In genomic region chr1:25875856-25876692, GRCh38 we compare ENCODE assay signal across 8 cellular contexts. TPM values are rescaled to one million over a fixed set of nuclear protein-coding genes. Genes with fewer than 3 reads are reported as not detected.
A peak's percentile ranks its signal among the peaks of the same experiment; 100 is the strongest.
DNase-seq lines count a peak whose midpoint lies in the region; ATAC-seq and TF ChIP-seq lines count a peak whose summit lies in the region.

No MANE protein-coding gene starts in this region.

- 20 to 71% methylated on average over 2 to 4 of the region's 32 CpGs for WGBS in gastroesophageal sphincter (ENCODE audit: low coverage in 1 of 2), 2 donors
- 31 to 48% (median 32%) methylated on average over 26 to 32 of the region's 32 CpGs for WGBS in psoas muscle, 3 donors

- H3K27ac Mint-ChIP-seq in activated T-cell treated with anti-CD3 and anti-CD28 coated beads, Interleukin-2, amount 50 U/mL, for 72 hours = no peak overlapping the region

- TF ChIP-seq POLR2A in gastroesophageal sphincter (IDR thresholded peaks at IDR 0.05) = no peak

- peak overlapping the region; percentile 83 to 93 for H3K4me3 Mint-ChIP-seq in activated T-cell treated with anti-CD3 and anti-CD28 coated beads, Interleukin-2, amount 50 U/mL, for 72 hours

- H3K36me3 Mint-ChIP-seq in activated T-cell treated with anti-CD3 and anti-CD28 coated beads, Interleukin-2, amount 50 U/mL, for 72 hours (ENCODE audit: insufficient read depth in 2 of 2) = no peaks in the 10 kb centered on the region

- H3K27me3 ChIP-seq in WERI-Rb-1 (ENCODE audit: insufficient read depth, low read depth, severe bottlenecking) = no peaks in the 10 kb centered on the region
- H3K27me3 ChIP-seq in gastroesophageal sphincter = no peaks in the 10 kb centered on the region
- no peaks in the 10 kb centered on the region for H3K27me3 ChIP-seq in psoas muscle (ENCODE audit: insufficient read depth in 3 of 3, low read length in 2 of 3)

- H3K36me3 ChIP-seq in WERI-Rb-1 = no peaks in the 10 kb centered on the region
- H3K36me3 ChIP-seq in gastroesophageal sphincter = no peaks in the 10 kb centered on the region
- H3K36me3 ChIP-seq in psoas muscle (ENCODE audit: insufficient read depth in 1 of 2, low read depth in 1 of 2) = no peaks in the 10 kb centered on the region

- no peak for DNase-seq in activated T-cell treated with anti-CD3 and anti-CD28 coated beads, Interleukin-2, amount 50 U/mL, for 72 hours
- DNase-seq in activated T-cell treated with anti-CD3 and anti-CD28 coated beads, Interleukin-2, amount 50 U/mL, for 48 hours = no peak
- DNase-seq in WERI-Rb-1 (no peak), psoas muscle (no peak), inferior parietal cortex (ENCODE audit: extremely low spot score) (no peak), NCI-H69 (lab: John Stamatoyannopoulos, UW) (no peak)

- TF ChIP-seq EP300 in gastroesophageal sphincter (IDR thresholded peaks at IDR 0.05) = no peak

- peaks cover 24% of the 10 kb centered on the region for H3K4me1 Mint-ChIP-seq in activated T-cell treated with anti-CD3 and anti-CD28 coated beads, Interleukin-2, amount 50 U/mL, for 72 hours (ENCODE audit: low read depth)

- H3K27me3 Mint-ChIP-seq in activated T-cell treated with anti-CD3 and anti-CD28 coated beads, Interleukin-2, amount 50 U/mL, for 72 hours (ENCODE audit: low read depth) = peaks cover 10% of the 10 kb centered on the region

- H3K4me3 ChIP-seq in WERI-Rb-1 (ENCODE audit: low read depth, low read length) (peak overlapping the region; percentile 56), gastroesophageal sphincter (peak overlapping the region; percentile 44 to 70), psoas muscle (peak overlapping the region; percentile 78)

- intact Hi-C loops in psoas muscle (cut with DNase I) = no loop called here

- H3K27ac ChIP-seq in WERI-Rb-1 (peak overlapping the region; percentile 61), gastroesophageal sphincter (peak overlapping the region in 3 of 4 donors; percentile 74 to 89 (median 86)), psoas muscle (peak overlapping the region; percentile 67)

- TF ChIP-seq CTCF in WERI-Rb-1 (IDR thresholded peaks at IDR 0.05; ENCODE audit: low read depth, low read length) (no peak), gastroesophageal sphincter (IDR thresholded peaks at IDR 0.05) (no peak), psoas muscle (IDR thresholded peaks at IDR 0.05) (no peak)

- peaks cover 0 to 54% (median 12%) of the 10 kb centered on the region in 3 donors for H3K4me1 ChIP-seq in gastroesophageal sphincter
- H3K4me1 ChIP-seq in psoas muscle = peaks cover 17% of the 10 kb centered on the region

- no peaks in the 10 kb centered on the region for H3K9me3 ChIP-seq in WERI-Rb-1 (ENCODE audit: severe bottlenecking)
- H3K9me3 ChIP-seq in gastroesophageal sphincter = no peaks in the 10 kb centered on the region
- H3K9me3 ChIP-seq in psoas muscle = no peaks in the 10 kb centered on the region

- ATAC-seq in activated T-cell treated with anti-CD3 and anti-CD28 coated beads, Interleukin-2, amount 50 U/mL, for 72 hours (replicated peaks in 1 of 2) = peak; percentile 52 to 58
- ATAC-seq in gastroesophageal sphincter (peak; percentile 59), psoas muscle (peak; percentile 20 to 62 (median 54)), GM18520 (IDR thresholded peaks at IDR 0.05; ENCODE audit: unreplicated experiment) (no peak)

- no peaks in the 10 kb centered on the region for H3K9me3 Mint-ChIP-seq in activated T-cell treated with anti-CD3 and anti-CD28 coated beads, Interleukin-2, amount 50 U/mL, for 72 hours

RNA-seq across cellular contexts. Expression of gene PAQR7, which starts 0.6 kb away (rescaled TPM):
- 1 to 10 TPM; 4.6 to 5.1 TPM for total RNA-seq in activated T-cell treated with anti-CD3 and anti-CD28 coated beads, Interleukin-2, amount 50 U/mL, for 72 hours
- total RNA-seq in gastroesophageal sphincter (10 to 100 TPM in 1 of 4 donors, 1 to 10 TPM in 3; 6.5 to 13.7 (median 7.8) TPM), psoas muscle (1 to 10 TPM; 2.2 to 3.7 (median 2.6) TPM)
- 1 to 10 TPM; 2.1 to 2.9 (median 2.2) TPM for polyA plus RNA-seq in psoas muscle

RNA-seq across cellular contexts. Expression of gene AUNIP, which starts 16.8 kb away (rescaled TPM):
- 1 to 10 TPM; 6.9 to 9.9 TPM for total RNA-seq in activated T-cell treated with anti-CD3 and anti-CD28 coated beads, Interleukin-2, amount 50 U/mL, for 72 hours
- 1 to 10 TPM in 1 of 4 donors, under 1 TPM in 1, not detected in 2; 0.52 to 1.1 TPM for total RNA-seq in gastroesophageal sphincter
- under 1 TPM in 2 of 4 donors, not detected in 2; 0.26 to 0.47 TPM for total RNA-seq in psoas muscle
- polyA plus RNA-seq in psoas muscle = under 1 TPM; 0.05 to 0.13 (median 0.07) TPM

RNA-seq across cellular contexts. Expression of gene STMN1, which starts 30.1 kb away (rescaled TPM):
- 100 to 1,000 TPM; 379 to 478 TPM for total RNA-seq in activated T-cell treated with anti-CD3 and anti-CD28 coated beads, Interleukin-2, amount 50 U/mL, for 72 hours
- 10 to 100 TPM; 12.2 to 30.0 (median 14.6) TPM for total RNA-seq in gastroesophageal sphincter
- 10 to 100 TPM; 10.1 to 29.2 (median 16.6) TPM for total RNA-seq in psoas muscle
- polyA plus RNA-seq in psoas muscle = 10 to 100 TPM in 2 of 3 donors, 1 to 10 TPM in 1; 7.6 to 24.8 (median 14.3) TPM

RNA-seq across cellular contexts. Expression of gene MTFR1L, which starts 56.3 kb away (rescaled TPM):
- total RNA-seq in activated T-cell treated with anti-CD3 and anti-CD28 coated beads, Interleukin-2, amount 50 U/mL, for 72 hours = 10 to 100 TPM; 34.0 to 39.1 TPM
- total RNA-seq in gastroesophageal sphincter (100 to 1,000 TPM in 2 of 4 donors, 10 to 100 TPM in 2; 83.2 to 128 (median 101) TPM), psoas muscle (100 to 1,000 TPM in 1 of 4 donors, 10 to 100 TPM in 3; 85.2 to 112 (median 94.1) TPM)
- 100 to 1,000 TPM in 2 of 3 donors, 10 to 100 TPM in 1; 99.2 to 135 (median 110) TPM for polyA plus RNA-seq in psoas muscle

Comparison
In these comparisons a context has a peak if more than half of its experiments do, and no peak if none do; other contexts are left out.
1. RNA of gene STMN1, which starts 30.1 kb away (total RNA-seq): 379 to 478 TPM in activated T-cell treated with anti-CD3 and anti-CD28 coated beads, Interleukin-2, amount 50 U/mL, for 72 hours; 10.1 to 29.2 TPM in psoas muscle and 12.2 to 30.0 TPM in gastroesophageal sphincter; every median in the first group is over 10 times any median in the second.
2. Peak in every context shown above with its lines, with median percentiles within 50 percentile points of each other: H3K27ac ChIP-seq and H3K4me3 ChIP-seq.